22 cellular contexts compared by ENCODE assay signal in genomic region chr2:121365061-121365460, GRCh38.
"Had no signal": no experiment of that assay in that cellular context is flagged by ENCODE, and none has a peak within 500 bp of the region (broad histone marks: within the 10 kb centered on the region; RNA-seq: fewer than 3 reads in every experiment).

No MANE protein-coding gene starts in this region.

- H3K4me3 Mint-ChIP-seq: activated B cell treated with CpG ODN at 0.5 μM for 24 hours; activated CD4-positive, alpha-beta T cell treated with anti-CD3 and anti-CD28 coated beads for 36 hours; activated naive CD8-positive, alpha-beta T cell treated with anti-CD3 and anti-CD28 coated beads, Interleukin-2, amount 50 U/mL, for 24 hours; activated T-cell treated with anti-CD3 and anti-CD28 coated beads, Interleukin-2, amount 50 U/mL, for 72 hours; naive thymus-derived CD4-positive, alpha-beta T cell; neural progenitor cell; stimulated activated naive CD8-positive, alpha-beta T cell treated with anti-CD3 and anti-CD28 coated beads, Interleukin-15, Interleukin-2, amounts not matched to agents 100 ng/mL and 50 ng/mL, for 24 hours had no signal

- H3K4me1 Mint-ChIP-seq: activated B cell treated with CpG ODN at 0.5 μM for 24 hours, neural progenitor cell had no signal

- H3K9ac ChIP-seq: neural progenitor cell had no signal

- H3K4me1 ChIP-seq: left lung, neural progenitor cell had no signal

- H3K27ac ChIP-seq: left lung, neural progenitor cell had no signal

- H3K27me3 ChIP-seq: left lung, neural progenitor cell, tibial artery had no signal

- H3K4me3 ChIP-seq: left lung, lung, neural progenitor cell, smooth muscle cell, tibial artery had no signal

- H3K27me3 Mint-ChIP-seq: activated B cell treated with CpG ODN at 0.5 μM for 24 hours; activated CD4-positive, alpha-beta T cell treated with anti-CD3 and anti-CD28 coated beads for 36 hours; activated naive CD8-positive, alpha-beta T cell treated with anti-CD3 and anti-CD28 coated beads, Interleukin-2, amount 50 U/mL, for 24 hours; naive thymus-derived CD4-positive, alpha-beta T cell; stimulated activated naive CD8-positive, alpha-beta T cell treated with anti-CD3 and anti-CD28 coated beads, Interleukin-15, Interleukin-2, amounts not matched to agents 100 ng/mL and 50 ng/mL, for 24 hours had no signal

- H3K9me3 Mint-ChIP-seq: activated B cell treated with CpG ODN at 0.5 μM for 24 hours; activated naive CD8-positive, alpha-beta T cell treated with anti-CD3 and anti-CD28 coated beads, Interleukin-2, amount 50 U/mL, for 24 hours; activated T-cell treated with anti-CD3 and anti-CD28 coated beads, Interleukin-2, amount 50 U/mL, for 72 hours; neural progenitor cell; stimulated activated naive CD8-positive, alpha-beta T cell treated with anti-CD3 and anti-CD28 coated beads, Interleukin-15, Interleukin-2, amounts not matched to agents 100 ng/mL and 50 ng/mL, for 24 hours had no signal

- H3K4me2 ChIP-seq: neural progenitor cell, smooth muscle cell had no signal

- DNase-seq: activated B cell treated with CpG ODN at 0.5 μM for 24 hours; activated CD4-positive, alpha-beta T cell treated with anti-CD3 and anti-CD28 coated beads for 36 hours; activated CD4-positive, alpha-beta T cell treated with anti-CD3 and anti-CD28 coated beads, Interleukin-2, amount 50 U/mL, for 48 hours; activated CD8-positive, alpha-beta memory T cell treated with anti-CD3 and anti-CD28 coated beads, Interleukin-2, amount 50 U/mL, for 48 hours; activated effector memory CD4-positive, alpha-beta T cell treated with anti-CD3 and anti-CD28 coated beads, Interleukin-2, amount 50 U/mL, for 16 hours; activated naive CD4-positive, alpha-beta T cell treated with anti-CD3 and anti-CD28 coated beads, Interleukin-2, amount 50 U/mL, for 16 hours; activated naive CD8-positive, alpha-beta T cell treated with anti-CD3 and anti-CD28 coated beads, Interleukin-2, amount 50 U/mL, for 24 hours; activated T-cell treated with anti-CD3 and anti-CD28 coated beads, Interleukin-2, amount 50 U/mL, for 72 hours; cortex of kidney; hippocampal formation; kidney glomerular epithelial cell; left lung; naive thymus-derived CD4-positive, alpha-beta T cell; stimulated activated CD4-positive, alpha-beta T cell treated with anti-CD3 and anti-CD28 coated beads, Interleukin-4, amount 100 ng/mL, for 1 hour; substantia nigra; T1000; tibial artery had no signal

- FAIRE-seq: frontal cortex had no signal

- H3K9me3 ChIP-seq: left lung, tibial artery had no signal

- H3K36me3 ChIP-seq: neural progenitor cell had no signal

- H3K27ac Mint-ChIP-seq: activated B cell treated with CpG ODN at 0.5 μM for 24 hours, neural progenitor cell had no signal

- H2AFZ ChIP-seq: neural progenitor cell had no signal
